In the genomic region with DNA sequence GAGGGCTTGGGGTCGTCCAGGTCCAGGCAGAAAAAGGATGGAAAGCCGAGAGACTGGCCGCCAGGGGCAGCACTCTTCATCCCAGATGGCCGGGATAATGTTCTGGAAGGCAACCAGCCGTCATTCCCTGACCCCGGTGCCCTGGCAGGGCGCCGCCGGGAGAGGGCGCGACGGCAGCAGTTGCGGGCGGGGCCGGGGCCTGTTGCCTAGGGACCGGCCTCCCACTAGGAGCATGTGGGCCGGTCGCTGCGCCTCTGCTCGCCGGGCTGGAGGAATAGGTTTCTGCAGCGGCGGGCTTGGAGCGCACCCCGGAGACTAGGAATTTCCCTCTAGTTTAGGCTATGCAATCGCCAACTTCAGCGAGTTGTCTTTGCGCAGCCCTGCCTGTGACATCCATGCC, we compare ENCODE assay signal across 9 cellular contexts. TPM values are rescaled to one million over a fixed set of nuclear protein-coding genes. Genes with fewer than 3 reads are reported as not detected.
A peak's percentile ranks its signal among the peaks of the same experiment; 100 is the strongest.
DNase-seq lines count a peak whose midpoint lies in the region; ATAC-seq and TF ChIP-seq lines count a peak whose summit lies in the region.
"Had no signal": no experiment of that assay in that cellular context is flagged by ENCODE, and none has a peak within 500 bp of the region (broad histone marks: within the 10 kb centered on the region; RNA-seq: fewer than 3 reads in every experiment).

No MANE protein-coding gene starts in this region.

- no peak overlapping the region for H3K4me3 Mint-ChIP-seq in CD4-positive, alpha-beta memory T cell
- H3K4me3 Mint-ChIP-seq: activated B cell treated with CpG ODN at 0.5 μM for 24 hours had no signal

- H3K4me3 ChIP-seq in AG04450 (ENCODE audit: low read depth, low read length): no peak overlapping the region
- no peak overlapping the region for H3K4me3 ChIP-seq in esophagus muscularis mucosa
- H3K4me3 ChIP-seq in CD4-positive, alpha-beta memory T cell (ENCODE audit: low read length in 2 of 2): no peak overlapping the region
- no peak overlapping the region for H3K4me3 ChIP-seq in BE2C (ENCODE audit: low read depth, low read length)

- peaks cover 0 to 2% (median 0%) of the 10 kb centered on the region in 8 donors for H3K9me3 Mint-ChIP-seq in CD4-positive, alpha-beta memory T cell
- H3K9me3 Mint-ChIP-seq: activated B cell treated with CpG ODN at 0.5 μM for 24 hours had no signal

- DNase-seq in AG04450 (ENCODE audit: low read depth, low spot score) (peak; percentile 27), NCI-H1092 treated with DMSO at 0.1 percent for 48 hours (lab: John Stamatoyannopoulos, UW) (peak; percentile 66), esophagus muscularis mucosa (ENCODE audit: extremely low spot score) (no peak), mucosa of gallbladder (ENCODE audit: low spot score) (peak; percentile 80), BE2C (no peak)
- no peak for DNase-seq in stimulated activated CD4-positive, alpha-beta T cell treated with anti-CD3 and anti-CD28 coated beads, Interleukin-4, amount 100 ng/mL, for 1 hour
- no peak for DNase-seq in CD4-positive, alpha-beta memory T cell
- DNase-seq: activated B cell treated with CpG ODN at 0.5 μM for 24 hours had no signal

- peak; percentile 68 for TF ChIP-seq CTCF in AG04450 (IDR thresholded peaks at IDR 0.05; ENCODE audit: low read depth, low read length)
- TF ChIP-seq CTCF in esophagus muscularis mucosa (IDR thresholded peaks at IDR 0.05): peak; percentile 20 to 45 (median 28)
- TF ChIP-seq CTCF in BE2C (IDR thresholded peaks at IDR 0.05; ENCODE audit: low read depth, low read length): no peak

- no peaks in the 10 kb centered on the region for H3K36me3 Mint-ChIP-seq in CD4-positive, alpha-beta memory T cell

- H3K36me3 ChIP-seq in esophagus muscularis mucosa (no peaks in the 10 kb centered on the region), BE2C (no peaks in the 10 kb centered on the region)
- H3K36me3 ChIP-seq in CD4-positive, alpha-beta memory T cell (ENCODE audit: insufficient read depth, low read length): no peaks in the 10 kb centered on the region

- H3K4me1 ChIP-seq in esophagus muscularis mucosa: peaks cover 0 to 8% (median 8%) of the 10 kb centered on the region in 4 donors
- no peaks in the 10 kb centered on the region for H3K4me1 ChIP-seq in CD4-positive, alpha-beta memory T cell (ENCODE audit: insufficient read depth, low read length)
- no peaks in the 10 kb centered on the region for H3K4me1 ChIP-seq in BE2C

- TF ChIP-seq POLR2A in esophagus muscularis mucosa (IDR thresholded peaks at IDR 0.05; ENCODE audit: low read depth): no peak

- POLR2A ChIA-PET in AG04450 (lab: Yijun Ruan, JAX): no interaction called here
- POLR2A ChIA-PET in CD4-positive, alpha-beta memory T cell (lab: Charles Lee; ENCODE audit: partially characterized antibody): no interaction called here

- intact Hi-C loops in esophagus muscularis mucosa (cut with DNase I): no loop called here
- intact Hi-C loops in CD4-positive, alpha-beta memory T cell (cut with micrococcal nuclease): loop anchor here (5.0 kb wide), 1 partner anchor 78 kb away; no protein-coding TSS in a partner anchor

- no peak overlapping the region for H3K27ac Mint-ChIP-seq in CD4-positive, alpha-beta memory T cell
- H3K27ac Mint-ChIP-seq: activated B cell treated with CpG ODN at 0.5 μM for 24 hours had no signal

- ATAC-seq in GM21360 (IDR thresholded peaks at IDR 0.05; ENCODE audit: unreplicated experiment): no peak

- no peak for TF ChIP-seq EP300 in esophagus muscularis mucosa (IDR thresholded peaks at IDR 0.05)

- CTCF ChIA-PET in AG04450 (lab: Charles Lee): interaction anchor here (1.2 to 1.9 kb wide), 3 partner anchors 14 to 192 kb away, joined by 3 to 4 read pairs (median 3); no protein-coding TSS in a partner anchor
- CTCF ChIA-PET in CD4-positive, alpha-beta memory T cell (lab: Charles Lee; ENCODE audit: partially characterized antibody): no interaction called here

- peaks cover 0 to 2% (median under 1%) of the 10 kb centered on the region in 4 donors for H3K4me1 Mint-ChIP-seq in CD4-positive, alpha-beta memory T cell
- H3K4me1 Mint-ChIP-seq: activated B cell treated with CpG ODN at 0.5 μM for 24 hours had no signal

- WGBS in esophagus muscularis mucosa: 22% methylated on average over 28 of the region's 28 CpGs

- no peak overlapping the region for H3K27ac ChIP-seq in AG04450 (ENCODE audit: low read depth, low read length)
- H3K27ac ChIP-seq in esophagus muscularis mucosa (replicated peaks in 1 of 4): no peak overlapping the region
- H3K27ac ChIP-seq in CD4-positive, alpha-beta memory T cell (ENCODE audit: low read depth, low read length): no peak overlapping the region

- H3K27me3 Mint-ChIP-seq in CD4-positive, alpha-beta memory T cell: no peaks in the 10 kb centered on the region
- H3K27me3 Mint-ChIP-seq: activated B cell treated with CpG ODN at 0.5 μM for 24 hours had no signal

- H3K27me3 ChIP-seq in AG04450 (ENCODE audit: control insufficient read depth, insufficient read depth, low read length): peaks cover 4% of the 10 kb centered on the region
- peaks cover 0 to 23% (median 0%) of the 10 kb centered on the region in 4 donors for H3K27me3 ChIP-seq in esophagus muscularis mucosa
- no peaks in the 10 kb centered on the region for H3K27me3 ChIP-seq in CD4-positive, alpha-beta memory T cell (ENCODE audit: insufficient read depth, low read length)
- no peaks in the 10 kb centered on the region for H3K27me3 ChIP-seq in BE2C

- H3K9me3 ChIP-seq in AG04450 (ENCODE audit: control insufficient read depth, insufficient read depth, low read length) (no peaks in the 10 kb centered on the region; the same call in 1 of the 2 replicates), esophagus muscularis mucosa (no peaks in the 10 kb centered on the region), BE2C (no peaks in the 10 kb centered on the region)
- H3K9me3 ChIP-seq in CD4-positive, alpha-beta memory T cell (ENCODE audit: control insufficient read depth in 1 of 2, low read length in 2 of 2): no peaks in the 10 kb centered on the region

RNA-seq across cellular contexts. Expression of a gene that starts 11.0 kb away (rescaled TPM):
- polyA plus RNA-seq in AG04450 (2011; rRNA removed): not detected in 2 replicates
- not detected in 2 replicates for polyA minus RNA-seq in AG04450 (2011; rRNA and poly(A)+ RNA removed)
- total RNA-seq in esophagus muscularis mucosa (not detected), mucosa of gallbladder (not detected)
- total RNA-seq in CD4-positive, alpha-beta memory T cell: not detected
- polyA plus RNA-seq in CD4-positive, alpha-beta memory T cell: not detected
- not detected for polyA plus RNA-seq in BE2C (2012; ENCODE audit: insufficient read depth, insufficient read length, low read depth)
- total RNA-seq: activated B cell treated with CpG ODN at 0.5 μM for 24 hours had no signal

Comparison
In these comparisons a context has a peak if more than half of its experiments do, and no peak if none do; other contexts are left out.
1. DNase-seq: peak in AG04450 (single experiment), NCI-H1092 treated with DMSO at 0.1 percent for 48 hours (single experiment) and mucosa of gallbladder (single experiment); none in esophagus muscularis mucosa (single experiment), stimulated activated CD4-positive, alpha-beta T cell treated with anti-CD3 and anti-CD28 coated beads, Interleukin-4, amount 100 ng/mL, for 1 hour (single experiment), CD4-positive, alpha-beta memory T cell (0 of 5) and BE2C (single experiment).